In the genomic region with DNA sequence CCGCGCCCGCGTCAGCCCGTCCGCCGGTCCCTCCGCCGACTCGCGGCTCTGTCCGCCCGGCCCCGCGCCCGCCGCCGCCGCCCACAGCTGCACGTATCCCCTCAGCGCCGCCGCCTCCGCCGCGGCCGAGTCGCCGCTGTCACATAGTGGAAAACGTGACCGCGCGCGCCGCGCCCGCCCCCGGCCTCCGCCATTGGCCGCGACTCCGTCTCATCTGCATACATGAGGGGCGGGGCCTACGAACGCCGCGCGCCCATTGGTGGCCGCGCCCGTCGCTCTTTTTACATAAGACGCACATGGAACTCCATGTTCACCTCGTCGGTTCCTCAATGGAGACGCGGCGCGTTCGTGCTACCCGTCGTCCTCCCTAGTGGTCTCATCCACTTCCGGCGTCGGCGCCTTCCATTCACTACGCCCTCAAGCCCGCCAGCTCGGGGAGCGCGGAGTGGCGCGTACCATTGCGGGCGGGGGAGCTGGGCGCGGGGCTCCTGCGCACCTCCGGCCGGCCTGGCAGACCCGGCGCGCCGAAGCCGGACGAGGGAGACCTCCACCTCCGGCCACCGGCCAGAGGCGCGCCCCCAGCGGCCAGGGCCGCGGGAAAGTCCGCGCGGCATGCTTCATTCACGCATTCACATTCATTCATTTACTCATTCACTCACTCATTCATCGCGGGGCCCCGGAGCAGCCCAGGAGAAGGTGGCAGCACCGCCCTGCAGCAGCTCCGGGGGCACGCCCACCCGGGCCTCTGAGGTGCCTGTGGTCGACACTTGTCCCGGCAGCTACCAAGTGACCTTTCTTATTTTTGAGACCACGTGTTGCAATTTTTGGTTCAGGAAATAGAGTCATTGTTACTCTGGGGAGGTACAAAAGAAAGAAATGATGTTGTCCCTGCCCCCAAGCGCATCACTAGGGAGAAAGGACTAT, we compare ENCODE assay signal across 8 cellular contexts. TPM values are rescaled to one million over a fixed set of nuclear protein-coding genes. Genes with fewer than 3 reads are reported as not detected.
DNase-seq lines count a peak whose midpoint lies in the region; ATAC-seq, FAIRE-seq and TF ChIP-seq lines count a peak whose summit lies in the region.

No MANE protein-coding gene starts in this region.

- no peak for TF ChIP-seq CTCF in mesothelial cell of epicardium (IDR thresholded peaks at IDR 0.05; ENCODE audit: unreplicated experiment)

- H3K27me3 Mint-ChIP-seq in mesothelial cell of epicardium (ENCODE audit: low read depth) = no peaks in the 10 kb centered on the region

- peak overlapping the region; percentile 85 for H3K27ac Mint-ChIP-seq in mesothelial cell of epicardium

- peaks cover 40% of the 10 kb centered on the region for H3K4me1 Mint-ChIP-seq in mesothelial cell of epicardium

- no peaks in the 10 kb centered on the region for H3K9me3 Mint-ChIP-seq in mesothelial cell of epicardium

- peak; percentile 89 for ATAC-seq in GM21367 (IDR thresholded peaks at IDR 0.05; ENCODE audit: unreplicated experiment)

- H3K4me3 Mint-ChIP-seq in mesothelial cell of epicardium = peak overlapping the region; percentile 86

- no peaks in the 10 kb centered on the region for H3K36me3 Mint-ChIP-seq in mesothelial cell of epicardium

- FAIRE-seq in HTR-8/SVneo (lab: Jason Lieb, UNC) (peak; percentile 83), endometrium (lab: Jason Lieb, UNC) (peak; percentile 55)

- in situ Hi-C loops in Caki2 (cut with HindIII; ENCODE audit: low pct_unique_long_range_greater_than_20kb, low sequenced_read_pairs) = no loop called here

- DNase-seq in Caki2 (ENCODE audit: low read depth) (peak; percentile 93), HTR-8/SVneo (ENCODE audit: insufficient read length, low spot score) (peak; percentile 96), NOMO-1 treated with DMSO at 0.1 percent for 48 hours (lab: John Stamatoyannopoulos, UW; ENCODE audit: unreplicated experiment) (peak; percentile 97), mesothelial cell of epicardium (ENCODE audit: low spot score in 2 of 2, unreplicated experiment in 2 of 2) (peak; percentile 95 to 99)
- peak; percentile 95 for DNase-seq in activated CD8-positive, alpha-beta memory T cell treated with anti-CD3 and anti-CD28 coated beads, Interleukin-2, amount 50 U/mL, for 1 hour (ENCODE audit: extremely low read depth)
- peak; percentile 94 to 98 for DNase-seq in stimulated activated CD8-positive, alpha-beta memory T cell treated with anti-CD3 and anti-CD28 coated beads, Interleukin-15, amount 100 ng/mL, for 48 hours (ENCODE audit: low read depth in 2 of 2)

RNA-seq across cellular contexts. Expression of a gene that starts 0.5 kb away (rescaled TPM):
- total RNA-seq in Caki2 (2014; rRNA removed; shearing (Covaris generic); ENCODE audit: low replicate concordance) = 0.95 and 1.0 TPM in 2 replicates
- total RNA-seq in mesothelial cell of epicardium = 11.4 to 12.7 TPM (median 11.7 TPM) in 3 replicates

RNA-seq across cellular contexts. Expression of a gene that starts 31.4 kb away (rescaled TPM):
- total RNA-seq in Caki2 (2014; rRNA removed; shearing (Covaris generic); ENCODE audit: low replicate concordance) = 2.1 and 6.8 TPM in 2 replicates
- total RNA-seq in mesothelial cell of epicardium = 17.5 to 23.2 TPM (median 21.4 TPM) in 3 replicates

RNA-seq across cellular contexts. Expression of a gene that starts 49.1 kb away (rescaled TPM):
- total RNA-seq in Caki2 (2014; rRNA removed; shearing (Covaris generic); ENCODE audit: low replicate concordance) = 17.9 and 23.9 TPM in 2 replicates
- 4.2 to 5.1 TPM (median 4.3 TPM) in 3 replicates for total RNA-seq in mesothelial cell of epicardium

Comparison
In these comparisons a context has a peak if more than half of its experiments do, and no peak if none do; other contexts are left out.
1. Peak in every context shown above with its lines: DNase-seq and ATAC-seq.